1 cellular context compared by ENCODE assay signal in the genomic region with DNA sequence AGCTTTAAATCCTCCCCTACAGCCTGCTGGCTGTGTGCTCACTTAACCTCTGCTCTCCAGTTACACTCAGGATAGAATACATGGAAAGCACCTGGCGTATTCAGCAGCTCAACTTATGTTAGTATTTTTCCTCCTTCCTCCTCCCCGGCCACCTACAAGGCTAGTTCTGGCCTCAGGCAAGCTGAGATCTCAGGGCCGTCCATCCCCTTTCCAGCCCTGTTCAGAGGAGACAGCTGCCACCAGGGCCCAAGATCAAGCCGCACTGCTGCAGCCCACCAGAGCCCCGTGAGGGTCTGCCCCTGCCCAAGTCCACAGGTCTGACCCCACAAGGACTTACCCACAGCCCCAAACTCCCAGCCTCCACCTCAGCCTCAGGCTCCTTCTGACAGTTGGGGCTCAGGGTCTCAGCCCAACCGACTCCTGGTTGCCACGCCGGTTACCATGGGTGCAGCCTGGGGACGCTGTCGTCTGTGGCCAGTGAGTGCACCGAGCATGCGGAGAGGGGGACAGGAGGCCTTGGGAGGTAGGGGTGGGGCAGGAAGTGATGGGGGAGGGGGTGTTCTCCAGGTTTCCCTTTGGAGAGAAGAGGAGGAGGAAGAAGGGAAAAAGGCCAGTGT.
A peak's percentile ranks its signal among the peaks of the same experiment; 100 is the strongest.
TF ChIP-seq lines count a peak whose summit lies in the region.

A gene with protein sequence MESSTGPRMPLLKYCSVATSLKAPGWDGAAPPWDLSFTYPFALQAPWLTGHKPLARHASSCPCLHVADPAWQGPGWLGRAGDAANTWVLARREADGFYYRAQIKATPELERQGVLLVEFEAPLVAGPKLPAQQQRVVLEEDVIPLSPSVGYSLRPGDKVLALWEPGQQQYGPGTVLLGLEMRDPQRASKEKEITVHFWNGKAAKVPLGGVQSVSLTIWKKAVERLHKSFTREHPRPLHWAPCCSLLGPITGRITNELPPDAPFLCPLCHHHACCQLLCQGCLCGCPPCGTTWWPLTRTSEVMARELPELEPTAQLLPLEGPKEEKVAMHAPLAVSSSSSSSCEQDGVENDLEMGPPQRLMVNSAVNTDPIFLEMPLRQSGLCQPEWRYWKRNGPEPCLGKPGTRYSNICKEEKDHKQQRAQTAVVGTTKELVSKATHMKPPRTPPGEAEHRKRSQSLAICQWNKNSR (minus strand): TSS at position 384 of the 617 bp plus-strand sequence. CDS start 639 bp downstream, outside the sequence.

TF ChIP-seq in K562, 482 proteins besides CTCF, POLR2A, EP300 and RAD21:
- no peak for TF ChIP-seq LARP7 (IDR thresholded peaks at IDR 0.05)
- TF ChIP-seq RFX5 (IDR thresholded peaks at IDR 0.05; ENCODE audit: low read depth, low read length): no peak
- no peak for TF ChIP-seq U2AF2 (optimal IDR thresholded peaks at IDR 0.05; ENCODE audit: low read depth, low read length)
- TF ChIP-seq MIER1 (IDR thresholded peaks at IDR 0.05; ENCODE audit: low read depth): no peak
- no peak for TF ChIP-seq SIN3B (IDR thresholded peaks at IDR 0.05; ENCODE audit: low read depth)
- TF ChIP-seq PCBP2 (IDR thresholded peaks at IDR 0.05; ENCODE audit: low read depth, low read length, poor library complexity, severe bottlenecking): no peak
- TF ChIP-seq RFX1 (IDR thresholded peaks at IDR 0.05): peak; percentile 56
- no peak for TF ChIP-seq ZNF232 (CRISPR knock-in tag; IDR thresholded peaks at IDR 0.05)
